In the genomic region with DNA sequence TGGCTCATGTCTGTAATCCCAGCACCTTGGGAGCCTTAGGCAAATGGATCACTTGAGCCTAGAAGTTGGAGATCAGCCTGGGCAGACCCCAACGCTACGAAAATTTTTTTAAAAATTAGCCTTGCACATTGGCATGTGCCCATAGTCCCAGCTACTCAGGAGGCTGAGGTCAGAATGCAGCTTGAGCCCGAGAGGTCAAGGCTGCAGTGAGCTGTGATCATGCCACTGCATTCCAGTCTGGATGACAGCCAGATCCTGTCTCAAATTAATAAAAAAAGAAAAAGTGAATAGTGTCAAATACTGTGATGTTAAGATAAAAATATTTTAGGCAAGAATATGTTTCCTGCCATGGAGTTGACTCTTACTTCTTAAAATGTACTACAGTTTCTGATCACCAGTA, we compare ENCODE assay signal across 35 cellular contexts. TPM values are rescaled to one million over a fixed set of nuclear protein-coding genes. Genes with fewer than 3 reads are reported as not detected.
"Had no signal": no experiment of that assay in that cellular context is flagged by ENCODE, and none has a peak within 500 bp of the region (broad histone marks: within the 10 kb centered on the region; RNA-seq: fewer than 3 reads in every experiment).

No MANE protein-coding gene starts in this region.

- H3K4me3 ChIP-seq: body of pancreas, esophagus squamous epithelium, gastroesophageal sphincter had no signal

- H3K27ac ChIP-seq: body of pancreas, epithelial cell of prostate, esophagus squamous epithelium, gastroesophageal sphincter, WERI-Rb-1 had no signal

- H3K36me3 ChIP-seq: esophagus squamous epithelium, gastroesophageal sphincter, WERI-Rb-1 had no signal

- H3K9me3 ChIP-seq: body of pancreas, esophagus squamous epithelium, gastroesophageal sphincter had no signal

- H3K27ac Mint-ChIP-seq: activated B cell treated with CpG ODN at 0.5 μM for 24 hours; activated CD4-positive, alpha-beta memory T cell treated with anti-CD3 and anti-CD28 coated beads for 36 hours; activated CD8-positive, alpha-beta memory T cell treated with anti-CD3 and anti-CD28 coated beads, Interleukin-2, amount 10 ng/mL, durations not matched to agents 7 days and 5 days; activated CD8-positive, alpha-beta T cell treated with anti-CD3 and anti-CD28 coated beads, Interleukin-2, amount 10 ng/mL, durations not matched to agents 7 days and 5 days; activated naive CD4-positive, alpha-beta T cell treated with anti-CD3 and anti-CD28 coated beads for 36 hours; activated naive CD4-positive, alpha-beta T cell treated with anti-CD3 and anti-CD28 coated beads, Interleukin-2, amount 50 U/mL, for 24 hours; activated naive CD8-positive, alpha-beta T cell treated with anti-CD3 and anti-CD28 coated beads for 36 hours; activated naive CD8-positive, alpha-beta T cell treated with anti-CD3 and anti-CD28 coated beads, Interleukin-2, amount 50 U/mL, for 24 hours; activated T-helper 1 cell treated with anti-CD3 and anti-CD28 coated beads, Interleukin-12 subunit alpha, Interleukin-12 subunit beta, Interleukin-2, Interleukin-4 antibody, amounts not matched to agents 30 ng/mL and 10 ng/mL and 1 ng/mL, durations not matched to agents 14 hours and 24 hours and 36 hours; activated T-helper 2 cell treated with anti-CD3 and anti-CD28 coated beads, Interferon-gamma antibody, Interleukin-2, Interleukin-4, amounts not matched to agents 10 μg/mL and 5 μg/mL and 100 μg/mL, durations not matched to agents 14 hours and 24 hours and 36 hours; effector memory CD8-positive, alpha-beta T cell; T-helper 17 cell; T-helper 2 cell treated with Interferon-gamma antibody and Interleukin-4, amounts not matched to agents 5 μg/mL and 100 μg/mL, for 36 hours had no signal

- H3K4me1 Mint-ChIP-seq: activated B cell treated with CpG ODN at 0.5 μM for 24 hours; activated CD8-positive, alpha-beta memory T cell treated with anti-CD3 and anti-CD28 coated beads, Interleukin-2, amount 10 ng/mL, durations not matched to agents 7 days and 5 days; activated naive CD4-positive, alpha-beta T cell treated with anti-CD3 and anti-CD28 coated beads, Interleukin-2, amount 50 U/mL, for 24 hours; central memory CD8-positive, alpha-beta T cell had no signal

- H3K36me3 Mint-ChIP-seq: activated CD4-positive, alpha-beta memory T cell treated with anti-CD3 and anti-CD28 coated beads for 36 hours; activated naive CD8-positive, alpha-beta T cell treated with anti-CD3 and anti-CD28 coated beads for 36 hours had no signal

- DNase-seq: activated B cell treated with CpG ODN at 0.5 μM for 24 hours; activated CD4-positive, alpha-beta memory T cell treated with anti-CD3 and anti-CD28 coated beads for 36 hours; activated CD4-positive, alpha-beta T cell treated with anti-CD3 and anti-CD28 coated beads for 48 hours; activated CD8-positive, alpha-beta memory T cell treated with anti-CD3 and anti-CD28 coated beads, Interleukin-2, amount 10 ng/mL, durations not matched to agents 7 days and 5 days; activated CD8-positive, alpha-beta memory T cell treated with anti-CD3 and anti-CD28 coated beads, Interleukin-2, amount 50 U/mL, for 4 hours; activated CD8-positive, alpha-beta T cell treated with anti-CD3 and anti-CD28 coated beads, Interleukin-2, amount 10 ng/mL, durations not matched to agents 7 days and 5 days; activated effector memory CD4-positive, alpha-beta T cell treated with anti-CD3 and anti-CD28 coated beads, Interleukin-2, amount 50 U/mL, for 16 hours; activated naive CD4-positive, alpha-beta T cell treated with anti-CD3 and anti-CD28 coated beads for 36 hours; activated naive CD8-positive, alpha-beta T cell treated with anti-CD3 and anti-CD28 coated beads for 36 hours; activated naive CD8-positive, alpha-beta T cell treated with anti-CD3 and anti-CD28 coated beads, Interleukin-2, amount 50 U/mL, for 24 hours; activated T-cell treated with anti-CD3 and anti-CD28 coated beads, Interleukin-2, amount 50 U/mL, for 1 hour; activated T-cell treated with anti-CD3 and anti-CD28 coated beads, Interleukin-2, amount 50 U/mL, for 48 hours; amniotic stem cell; anterior cingulate cortex; body of pancreas; cortex of kidney; dermis blood vessel endothelial cell; effector CD4-positive, alpha-beta T cell; effector memory CD8-positive, alpha-beta T cell; esophagus squamous epithelium; foreskin melanocyte; T-helper 1 cell; T-helper 17 cell; T1000; WERI-Rb-1 had no signal

- H3K9me3 Mint-ChIP-seq: activated B cell treated with CpG ODN at 0.5 μM for 24 hours; activated CD4-positive, alpha-beta memory T cell treated with anti-CD3 and anti-CD28 coated beads for 36 hours; activated naive CD4-positive, alpha-beta T cell treated with anti-CD3 and anti-CD28 coated beads for 36 hours; activated naive CD8-positive, alpha-beta T cell treated with anti-CD3 and anti-CD28 coated beads for 36 hours; activated naive CD8-positive, alpha-beta T cell treated with anti-CD3 and anti-CD28 coated beads, Interleukin-2, amount 50 U/mL, for 24 hours; activated T-helper 1 cell treated with anti-CD3 and anti-CD28 coated beads, Interleukin-12 subunit alpha, Interleukin-12 subunit beta, Interleukin-2, Interleukin-4 antibody, amounts not matched to agents 30 ng/mL and 10 ng/mL and 1 ng/mL, durations not matched to agents 14 hours and 24 hours and 36 hours; activated T-helper 2 cell treated with anti-CD3 and anti-CD28 coated beads, Interferon-gamma antibody, Interleukin-2, Interleukin-4, amounts not matched to agents 10 μg/mL and 5 μg/mL and 100 μg/mL, durations not matched to agents 14 hours and 24 hours and 36 hours; T-helper 2 cell treated with Interferon-gamma antibody and Interleukin-4, amounts not matched to agents 5 μg/mL and 100 μg/mL, for 36 hours had no signal

- FAIRE-seq: colon had no signal

- H3K4me3 Mint-ChIP-seq: activated B cell treated with CpG ODN at 0.5 μM for 24 hours; activated CD4-positive, alpha-beta memory T cell treated with anti-CD3 and anti-CD28 coated beads for 36 hours; activated CD8-positive, alpha-beta memory T cell treated with anti-CD3 and anti-CD28 coated beads, Interleukin-2, amount 10 ng/mL, durations not matched to agents 7 days and 5 days; activated CD8-positive, alpha-beta T cell treated with anti-CD3 and anti-CD28 coated beads, Interleukin-2, amount 10 ng/mL, durations not matched to agents 7 days and 5 days; activated naive CD4-positive, alpha-beta T cell treated with anti-CD3 and anti-CD28 coated beads for 36 hours; activated naive CD4-positive, alpha-beta T cell treated with anti-CD3 and anti-CD28 coated beads, Interleukin-2, amount 50 U/mL, for 24 hours; activated naive CD8-positive, alpha-beta T cell treated with anti-CD3 and anti-CD28 coated beads for 36 hours; activated naive CD8-positive, alpha-beta T cell treated with anti-CD3 and anti-CD28 coated beads, Interleukin-2, amount 50 U/mL, for 24 hours; activated T-helper 1 cell treated with anti-CD3 and anti-CD28 coated beads, Interleukin-12 subunit alpha, Interleukin-12 subunit beta, Interleukin-2, Interleukin-4 antibody, amounts not matched to agents 30 ng/mL and 10 ng/mL and 1 ng/mL, durations not matched to agents 14 hours and 24 hours and 36 hours; central memory CD8-positive, alpha-beta T cell; effector memory CD8-positive, alpha-beta T cell; T-helper 17 cell; T-helper 2 cell treated with Interferon-gamma antibody and Interleukin-4, amounts not matched to agents 5 μg/mL and 100 μg/mL, for 36 hours had no signal

- ATAC-seq: activated CD4-positive, CD25-positive, alpha-beta regulatory T cell treated with anti-CD3 and anti-CD28 coated beads, Interleukin-2, amount 50 U/mL, for 24 hours; activated CD8-positive, alpha-beta memory T cell treated with anti-CD3 and anti-CD28 coated beads, Interleukin-2, amount 10 ng/mL, durations not matched to agents 7 days and 5 days; activated CD8-positive, alpha-beta T cell treated with anti-CD3 and anti-CD28 coated beads, Interleukin-2, amount 10 ng/mL, durations not matched to agents 7 days and 5 days; activated naive CD8-positive, alpha-beta T cell treated with anti-CD3 and anti-CD28 coated beads, Interleukin-2, amount 50 U/mL, for 24 hours; body of pancreas; effector memory CD8-positive, alpha-beta T cell; gastroesophageal sphincter; T-helper 17 cell had no signal

RNA-seq across cellular contexts. Expression of a gene that starts 5.3 kb away (rescaled TPM):
- total RNA-seq: activated B cell treated with CpG ODN at 0.5 μM for 24 hours; activated CD4-positive, alpha-beta memory T cell treated with anti-CD3 and anti-CD28 coated beads for 36 hours; activated CD8-positive, alpha-beta memory T cell treated with anti-CD3 and anti-CD28 coated beads for 36 hours; activated CD8-positive, alpha-beta memory T cell treated with anti-CD3 and anti-CD28 coated beads, Interleukin-2, amount 10 ng/mL, durations not matched to agents 7 days and 5 days; activated CD8-positive, alpha-beta T cell treated with anti-CD3 and anti-CD28 coated beads, Interleukin-2, amount 10 ng/mL, durations not matched to agents 7 days and 5 days; activated naive CD4-positive, alpha-beta T cell treated with anti-CD3 and anti-CD28 coated beads for 36 hours; activated naive CD8-positive, alpha-beta T cell treated with anti-CD3 and anti-CD28 coated beads for 36 hours; activated T-helper 1 cell treated with anti-CD3 and anti-CD28 coated beads, Interleukin-12 subunit alpha, Interleukin-12 subunit beta, Interleukin-2, Interleukin-4 antibody, amounts not matched to agents 30 ng/mL and 10 ng/mL and 1 ng/mL, durations not matched to agents 14 hours and 24 hours and 36 hours; activated T-helper 2 cell treated with anti-CD3 and anti-CD28 coated beads, Interferon-gamma antibody, Interleukin-2, Interleukin-4, amounts not matched to agents 10 μg/mL and 5 μg/mL and 100 μg/mL, durations not matched to agents 14 hours and 24 hours and 36 hours had no signal
